Comparison of ENCODE assay signal across 16 cellular contexts in the genomic region with DNA sequence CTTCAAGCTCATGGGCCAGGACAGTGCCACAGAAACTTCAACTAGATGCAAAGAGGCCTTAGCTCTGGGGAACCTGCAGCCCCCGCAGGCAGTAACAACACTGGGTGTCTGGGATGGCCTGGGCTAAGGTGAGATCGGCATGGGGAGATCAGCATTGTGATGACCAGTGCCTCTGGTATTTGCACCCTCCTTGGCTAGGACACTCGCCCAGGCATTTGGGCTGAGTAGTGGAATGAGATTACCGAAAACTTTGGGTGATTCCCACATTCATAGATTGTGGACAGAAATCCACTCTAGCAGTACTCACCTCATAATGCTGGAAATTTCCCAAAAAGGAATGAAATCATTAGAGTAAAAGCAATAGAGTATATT.
DNase-seq lines count a peak whose midpoint lies in the region; ATAC-seq and TF ChIP-seq lines count a peak whose summit lies in the region.
"Had no signal": no experiment of that assay in that cellular context is flagged by ENCODE, and none has a peak within 500 bp of the region (broad histone marks: within the 10 kb centered on the region; RNA-seq: fewer than 3 reads in every experiment).

No MANE protein-coding gene starts in this region.

- 77 to 94% (median 85%) methylated on average over 4 of the region's 4 CpGs for WGBS in adrenal gland, 4 donors
- 65 to 79% (median 75%) methylated on average over 4 of the region's 4 CpGs for WGBS in psoas muscle, 3 donors

- no peaks in the 10 kb centered on the region for H3K9me3 Mint-ChIP-seq in stimulated activated naive B cell treated with anti-CD40 and anti-IgM and Interleukin-4, amounts not matched to agents 10 μg/mL and 1 μg/mL and 100 μg/mL, for 72 hours
- H3K9me3 Mint-ChIP-seq: activated CD4-positive, alpha-beta T cell treated with anti-CD3 and anti-CD28 coated beads, Interleukin-2, amount 10 ng/mL, durations not matched to agents 24 days and 14 days; activated T-helper 2 cell treated with anti-CD3 and anti-CD28 coated beads, Interferon-gamma antibody, Interleukin-2, Interleukin-4, amounts not matched to agents 10 μg/mL and 5 μg/mL and 100 μg/mL, durations not matched to agents 14 hours and 24 hours and 36 hours; CD4-positive, alpha-beta T cell had no signal

- intact Hi-C loops in adrenal gland (cut with DNase I) (no loop called here), left cardiac atrium (cut with DNase I) (no loop called here), psoas muscle (cut with DNase I) (no loop called here), A673 (cut with micrococcal nuclease; ENCODE audit: unreplicated experiment) (no loop called here), PC-3 (cut with micrococcal nuclease) (no loop called here)

- CTCF ChIA-PET in A673 (lab: Charles Lee) (no interaction called here), PC-3 (lab: Charles Lee) (no interaction called here)

- peaks cover 54 to 76% of the 10 kb centered on the region in 2 donors for H3K36me3 Mint-ChIP-seq in stimulated activated naive B cell treated with anti-CD40 and anti-IgM and Interleukin-4, amounts not matched to agents 10 μg/mL and 1 μg/mL and 100 μg/mL, for 72 hours

- H3K4me2 ChIP-seq in PC-3 (ENCODE audit: low read length) = no peak overlapping the region

- H3K9ac ChIP-seq in PC-3 (ENCODE audit: low read length) = no peak overlapping the region

- BruUV-seq in A673 (replicated peaks; lab: Mats Ljungman, UMichigan) = no TSS peak
- no TSS peak for BruUV-seq in PC-3 (replicated peaks; lab: Mats Ljungman, UMichigan)

- H3K27ac ChIP-seq in adrenal gland = peak overlapping the region; percentile 28 to 92 (median 79)
- peak overlapping the region; percentile 74 for H3K27ac ChIP-seq in psoas muscle
- H3K27ac ChIP-seq in A673 (ENCODE audit: low read depth, low read length, poor library complexity, severe bottlenecking) = no peak overlapping the region
- H3K27ac ChIP-seq in PC-3 (ENCODE audit: low read length) = no peak overlapping the region

- no peak overlapping the region for H2AFZ ChIP-seq in PC-3 (ENCODE audit: low read length)

- peaks cover 13 to 18% of the 10 kb centered on the region in 2 donors for H3K4me1 Mint-ChIP-seq in stimulated activated naive B cell treated with anti-CD40 and anti-IgM and Interleukin-4, amounts not matched to agents 10 μg/mL and 1 μg/mL and 100 μg/mL, for 72 hours
- H3K4me1 Mint-ChIP-seq: activated CD4-positive, alpha-beta T cell treated with anti-CD3 and anti-CD28 coated beads, Interleukin-2, amount 10 ng/mL, durations not matched to agents 24 days and 14 days had no signal

- TF ChIP-seq CTCF in adrenal gland (IDR thresholded peaks at IDR 0.05) (no peak), psoas muscle (IDR thresholded peaks at IDR 0.05) (no peak), A673 (conservative IDR thresholded peaks at IDR 0.05; ENCODE audit: low read depth, low read length) (no peak), PC-3 (conservative IDR thresholded peaks at IDR 0.05; ENCODE audit: low read depth, low read length) (no peak)

- no peaks in the 10 kb centered on the region for H3K79me2 ChIP-seq in PC-3 (ENCODE audit: low read length)

- H3K9me3 ChIP-seq in adrenal gland (replicated peaks in 1 of 3) (no peaks in the 10 kb centered on the region), psoas muscle (no peaks in the 10 kb centered on the region), A673 (ENCODE audit: low read depth, low read length, poor library complexity, severe bottlenecking) (no peaks in the 10 kb centered on the region), PC-3 (ENCODE audit: low read length) (no peaks in the 10 kb centered on the region)

- no peaks in the 10 kb centered on the region for H3K9me2 ChIP-seq in PC-3 (replicated peaks; ENCODE audit: low read length)

- POLR2A ChIA-PET in A673 (lab: Charles Lee; ENCODE audit: low non-redundant PET) = no interaction called here
- POLR2A ChIA-PET in PC-3 (lab: Charles Lee; ENCODE audit: unreplicated experiment) = no interaction called here

- peaks cover 23 to 26% of the 10 kb centered on the region in 2 donors for H3K4me1 ChIP-seq in adrenal gland (replicated peaks in 1 of 2)
- peaks cover 24% of the 10 kb centered on the region for H3K4me1 ChIP-seq in psoas muscle
- no peaks in the 10 kb centered on the region for H3K4me1 ChIP-seq in A673 (ENCODE audit: insufficient read depth, low read length, poor library complexity, severe bottlenecking)
- no peaks in the 10 kb centered on the region for H3K4me1 ChIP-seq in PC-3 (ENCODE audit: insufficient read depth, low read length)

- H3K4me3 ChIP-seq in adrenal gland (no peak overlapping the region), psoas muscle (no peak overlapping the region), A673 (ENCODE audit: low read depth, low read length, poor library complexity, severe bottlenecking) (no peak overlapping the region), PC-3 (ENCODE audit: low read length) (no peak overlapping the region)

- H3K27ac Mint-ChIP-seq in stimulated activated naive B cell treated with anti-CD40 and anti-IgM and Interleukin-4, amounts not matched to agents 10 μg/mL and 1 μg/mL and 100 μg/mL, for 72 hours = no peak overlapping the region
- H3K27ac Mint-ChIP-seq: activated T-helper 2 cell treated with anti-CD3 and anti-CD28 coated beads, Interferon-gamma antibody, Interleukin-2, Interleukin-4, amounts not matched to agents 10 μg/mL and 5 μg/mL and 100 μg/mL, durations not matched to agents 14 hours and 24 hours and 36 hours; CD4-positive, alpha-beta T cell had no signal

- ATAC-seq in left cardiac atrium (peak; percentile 45 to 56), psoas muscle (peak in 2 of 4 donors; percentile 3 to 20), PC-3 (no peak)
- no peak for ATAC-seq in stimulated activated naive B cell treated with anti-CD40 and anti-IgM and Interleukin-4, amounts not matched to agents 10 μg/mL and 1 μg/mL and 100 μg/mL, for 72 hours (replicated peaks)

- TF ChIP-seq POLR2A in adrenal gland (IDR thresholded peaks at IDR 0.05) = no peak

- no peaks in the 10 kb centered on the region for H4K20me1 ChIP-seq in PC-3 (ENCODE audit: low read length)

- H3K4me3 Mint-ChIP-seq in stimulated activated naive B cell treated with anti-CD40 and anti-IgM and Interleukin-4, amounts not matched to agents 10 μg/mL and 1 μg/mL and 100 μg/mL, for 72 hours = no peak overlapping the region
- H3K4me3 Mint-ChIP-seq: activated CD4-positive, alpha-beta T cell treated with anti-CD3 and anti-CD28 coated beads, Interleukin-2, amount 10 ng/mL, durations not matched to agents 24 days and 14 days; CD4-positive, alpha-beta T cell had no signal

- no peaks in the 10 kb centered on the region for H3F3A ChIP-seq in PC-3 (ENCODE audit: low read length, unreplicated experiment)

- H3K27me3 ChIP-seq in adrenal gland (no peaks in the 10 kb centered on the region), psoas muscle (ENCODE audit: insufficient read depth in 3 of 3, low read length in 2 of 3) (no peaks in the 10 kb centered on the region), A673 (replicated peaks; ENCODE audit: insufficient read depth, low read depth, low read length, poor library complexity) (no peaks in the 10 kb centered on the region), PC-3 (ENCODE audit: low read length) (no peaks in the 10 kb centered on the region)

- no peaks in the 10 kb centered on the region for H3K27me3 Mint-ChIP-seq in stimulated activated naive B cell treated with anti-CD40 and anti-IgM and Interleukin-4, amounts not matched to agents 10 μg/mL and 1 μg/mL and 100 μg/mL, for 72 hours
- H3K27me3 Mint-ChIP-seq: activated CD4-positive, alpha-beta T cell treated with anti-CD3 and anti-CD28 coated beads, Interleukin-2, amount 10 ng/mL, durations not matched to agents 24 days and 14 days; CD4-positive, alpha-beta T cell had no signal

- H3K36me3 ChIP-seq in adrenal gland (replicated peaks in 1 of 2) (peaks cover 0 to 42% of the 10 kb centered on the region in 2 donors), psoas muscle (ENCODE audit: insufficient read depth in 1 of 2, low read depth in 1 of 2) (peaks cover 6 to 96% of the 10 kb centered on the region in 2 donors), A673 (ENCODE audit: insufficient read depth, low read length, poor library complexity, severe bottlenecking) (peaks cover 26% of the 10 kb centered on the region), PC-3 (ENCODE audit: low read depth, low read length) (peaks cover 14% of the 10 kb centered on the region; the same call in 1 of the 2 replicates)

- DNase-seq in EL (peak; percentile 36), adrenal gland (peak in 4 of 7 donors; percentile 14 to 53 (median 27)), left cardiac atrium (no peak), psoas muscle (no peak), A673 (ENCODE audit: low spot score) (no peak), NCI-H345 treated with DMSO at 0.1 percent for 48 hours (lab: John Stamatoyannopoulos, UW; ENCODE audit: unreplicated experiment) (no peak), PC-3 (no peak)
- no peak for DNase-seq in stimulated activated naive B cell treated with anti-CD40 and anti-IgM and Interleukin-4, amounts not matched to agents 10 μg/mL and 1 μg/mL and 100 μg/mL, for 72 hours
- DNase-seq: activated CD4-positive, alpha-beta T cell treated with anti-CD3 and anti-CD28 coated beads, Interleukin-2, amount 10 ng/mL, durations not matched to agents 24 days and 14 days; CD4-positive, alpha-beta T cell; hypothalamus; NCI-H1092 treated with DMSO at 0.1 percent for 48 hours; NCI-H345; stimulated activated naive CD4-positive, alpha-beta T cell treated with Interleukin-2 at 50 U/mL for 16 hours; T-helper 1 cell had no signal

Comparison
In these comparisons a context has a peak if more than half of its experiments do, and no peak if none do; other contexts are left out.
1. DNase-seq: peak in EL (single experiment) and adrenal gland (4 of 7); none in left cardiac atrium (single experiment), psoas muscle (0 of 2), A673 (single experiment), NCI-H345 treated with DMSO at 0.1 percent for 48 hours (single experiment), PC-3 (single experiment) and stimulated activated naive B cell treated with anti-CD40 and anti-IgM and Interleukin-4, amounts not matched to agents 10 μg/mL and 1 μg/mL and 100 μg/mL, for 72 hours (single experiment).
2. H3K27ac ChIP-seq: peak in adrenal gland (5 of 5) and psoas muscle (single experiment); none in A673 (single experiment) and PC-3 (single experiment).
3. ATAC-seq: peak in left cardiac atrium (2 of 2); none in PC-3 (single experiment) and stimulated activated naive B cell treated with anti-CD40 and anti-IgM and Interleukin-4, amounts not matched to agents 10 μg/mL and 1 μg/mL and 100 μg/mL, for 72 hours (0 of 2).